In the genomic region with DNA sequence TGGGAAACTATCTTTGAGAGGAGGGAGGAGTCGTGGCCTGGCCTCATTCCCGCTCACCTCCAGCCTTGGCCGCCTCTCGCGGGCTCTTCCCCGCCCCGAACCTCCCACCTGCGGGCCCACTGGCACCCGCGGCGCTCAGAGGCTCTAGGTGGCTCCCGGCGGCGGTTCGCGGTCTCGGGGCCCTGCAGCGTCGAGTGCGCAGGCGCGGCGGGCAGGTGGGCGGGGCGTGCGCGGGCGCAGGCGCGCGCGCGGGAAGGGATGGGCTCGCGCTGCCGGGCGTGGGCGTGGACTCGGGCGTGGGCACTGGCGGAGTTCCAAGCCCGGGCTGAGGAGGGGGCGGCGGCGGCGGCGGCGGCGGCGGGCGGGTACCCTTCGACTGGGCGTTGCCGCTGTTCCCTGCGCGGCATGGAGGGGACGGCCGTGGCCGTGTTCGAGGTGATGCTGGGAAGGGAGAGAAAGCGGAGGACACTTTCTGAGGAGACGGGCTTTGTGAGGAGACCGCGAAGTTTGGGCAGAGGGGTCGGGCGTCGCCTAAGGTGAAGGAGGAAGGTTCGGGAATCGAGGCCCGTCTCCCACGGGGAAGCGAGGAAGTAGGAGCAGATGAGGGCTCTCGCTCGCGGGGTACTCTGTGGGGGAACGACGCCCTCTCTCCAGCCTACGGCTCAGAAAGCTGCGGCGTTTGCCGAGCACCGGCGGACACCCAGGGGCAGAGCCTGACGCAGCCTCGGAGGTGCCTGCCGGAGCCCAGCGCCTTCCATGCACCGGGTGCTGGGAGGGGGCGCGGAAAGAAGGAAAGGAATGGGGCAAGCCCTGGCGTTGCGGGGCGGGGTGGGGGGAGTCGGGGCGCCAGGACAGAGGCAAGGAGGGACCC, we compare ENCODE assay signal across 1 cellular context.
A peak's percentile ranks its signal among the peaks of the same experiment; 100 is the strongest.
TF ChIP-seq lines count a peak whose summit lies in the region.

No MANE protein-coding gene starts in this region.

TF ChIP-seq in HepG2, 621 proteins besides CTCF, POLR2A, EP300 and RAD21 (continued from another document and continues in another):
- TF ChIP-seq, protein P1, sequence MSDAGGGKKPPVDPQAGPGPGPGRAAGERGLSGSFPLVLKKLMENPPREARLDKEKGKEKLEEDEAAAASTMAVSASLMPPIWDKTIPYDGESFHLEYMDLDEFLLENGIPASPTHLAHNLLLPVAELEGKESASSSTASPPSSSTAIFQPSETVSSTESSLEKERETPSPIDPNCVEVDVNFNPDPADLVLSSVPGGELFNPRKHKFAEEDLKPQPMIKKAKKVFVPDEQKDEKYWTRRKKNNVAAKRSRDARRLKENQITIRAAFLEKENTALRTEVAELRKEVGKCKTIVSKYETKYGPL (CRISPR knock-in tag; IDR thresholded peaks at IDR 0.05): no peak
- TF ChIP-seq, protein P2, sequence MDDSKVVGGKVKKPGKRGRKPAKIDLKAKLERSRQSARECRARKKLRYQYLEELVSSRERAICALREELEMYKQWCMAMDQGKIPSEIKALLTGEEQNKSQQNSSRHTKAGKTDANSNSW (CRISPR knock-in tag; IDR thresholded peaks at IDR 0.05; ENCODE audit: borderline replicate concordance): no peak; the same call in 1 of the 2 replicates
- no peak for TF ChIP-seq EED (CRISPR knock-in tag; IDR thresholded peaks at IDR 0.05)
- peak; percentile 18 for TF ChIP-seq SKI (IDR thresholded peaks at IDR 0.05; ENCODE audit: partially characterized antibody)
- TF ChIP-seq BORCS8-MEF2B (CRISPR knock-in tag; IDR thresholded peaks at IDR 0.05): no peak; the same call in 1 of the 2 replicates
- 0 out of 2 replicates have a peak, but pooled peaks have one; percentile 13 for TF ChIP-seq HMG20A (CRISPR knock-in tag; IDR thresholded peaks at IDR 0.05; ENCODE audit: borderline replicate concordance)
- no peak for TF ChIP-seq HNRNPUL1 (IDR thresholded peaks at IDR 0.05; ENCODE audit: low read depth, low read length)
- TF ChIP-seq, protein P3, sequence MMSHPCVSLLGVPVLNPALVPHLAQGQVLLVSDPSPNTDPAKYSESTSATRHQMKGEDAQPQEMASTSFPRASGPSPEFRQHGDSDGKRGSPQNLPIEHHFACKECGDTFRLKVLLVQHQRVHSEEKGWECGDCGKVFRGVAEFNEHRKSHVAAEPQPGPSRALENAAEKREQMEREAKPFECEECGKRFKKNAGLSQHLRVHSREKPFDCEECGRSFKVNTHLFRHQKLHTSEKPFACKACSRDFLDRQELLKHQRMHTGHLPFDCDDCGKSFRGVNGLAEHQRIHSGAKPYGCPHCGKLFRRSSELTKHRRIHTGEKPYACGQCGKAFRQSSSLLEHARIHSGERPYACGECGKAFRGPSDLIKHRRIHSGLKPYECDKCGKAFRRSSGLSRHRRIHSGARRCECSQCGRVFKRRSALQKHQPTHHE (CRISPR knock-in tag; IDR thresholded peaks at IDR 0.05; ENCODE audit: borderline replicate concordance): 0 out of 2 replicates have a peak, but pooled peaks have one; percentile 61
- TF ChIP-seq, protein P4, sequence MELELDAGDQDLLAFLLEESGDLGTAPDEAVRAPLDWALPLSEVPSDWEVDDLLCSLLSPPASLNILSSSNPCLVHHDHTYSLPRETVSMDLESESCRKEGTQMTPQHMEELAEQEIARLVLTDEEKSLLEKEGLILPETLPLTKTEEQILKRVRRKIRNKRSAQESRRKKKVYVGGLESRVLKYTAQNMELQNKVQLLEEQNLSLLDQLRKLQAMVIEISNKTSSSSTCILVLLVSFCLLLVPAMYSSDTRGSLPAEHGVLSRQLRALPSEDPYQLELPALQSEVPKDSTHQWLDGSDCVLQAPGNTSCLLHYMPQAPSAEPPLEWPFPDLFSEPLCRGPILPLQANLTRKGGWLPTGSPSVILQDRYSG (CRISPR knock-in tag; IDR thresholded peaks at IDR 0.05): no peak
- no peak for TF ChIP-seq ZNF124 (CRISPR knock-in tag; IDR thresholded peaks at IDR 0.05)
- TF ChIP-seq, protein P5, sequence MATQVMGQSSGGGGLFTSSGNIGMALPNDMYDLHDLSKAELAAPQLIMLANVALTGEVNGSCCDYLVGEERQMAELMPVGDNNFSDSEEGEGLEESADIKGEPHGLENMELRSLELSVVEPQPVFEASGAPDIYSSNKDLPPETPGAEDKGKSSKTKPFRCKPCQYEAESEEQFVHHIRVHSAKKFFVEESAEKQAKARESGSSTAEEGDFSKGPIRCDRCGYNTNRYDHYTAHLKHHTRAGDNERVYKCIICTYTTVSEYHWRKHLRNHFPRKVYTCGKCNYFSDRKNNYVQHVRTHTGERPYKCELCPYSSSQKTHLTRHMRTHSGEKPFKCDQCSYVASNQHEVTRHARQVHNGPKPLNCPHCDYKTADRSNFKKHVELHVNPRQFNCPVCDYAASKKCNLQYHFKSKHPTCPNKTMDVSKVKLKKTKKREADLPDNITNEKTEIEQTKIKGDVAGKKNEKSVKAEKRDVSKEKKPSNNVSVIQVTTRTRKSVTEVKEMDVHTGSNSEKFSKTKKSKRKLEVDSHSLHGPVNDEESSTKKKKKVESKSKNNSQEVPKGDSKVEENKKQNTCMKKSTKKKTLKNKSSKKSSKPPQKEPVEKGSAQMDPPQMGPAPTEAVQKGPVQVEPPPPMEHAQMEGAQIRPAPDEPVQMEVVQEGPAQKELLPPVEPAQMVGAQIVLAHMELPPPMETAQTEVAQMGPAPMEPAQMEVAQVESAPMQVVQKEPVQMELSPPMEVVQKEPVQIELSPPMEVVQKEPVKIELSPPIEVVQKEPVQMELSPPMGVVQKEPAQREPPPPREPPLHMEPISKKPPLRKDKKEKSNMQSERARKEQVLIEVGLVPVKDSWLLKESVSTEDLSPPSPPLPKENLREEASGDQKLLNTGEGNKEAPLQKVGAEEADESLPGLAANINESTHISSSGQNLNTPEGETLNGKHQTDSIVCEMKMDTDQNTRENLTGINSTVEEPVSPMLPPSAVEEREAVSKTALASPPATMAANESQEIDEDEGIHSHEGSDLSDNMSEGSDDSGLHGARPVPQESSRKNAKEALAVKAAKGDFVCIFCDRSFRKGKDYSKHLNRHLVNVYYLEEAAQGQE (IDR thresholded peaks at IDR 0.05; ENCODE audit: borderline replicate concordance in 1 of 2, low read depth in 1 of 2, low read length in 2 of 2): no peak
- peak; percentile 57; the same call in 1 of the 2 replicates for TF ChIP-seq NR1H2 (CRISPR knock-in tag; IDR thresholded peaks at IDR 0.05; ENCODE audit: borderline replicate concordance, low read depth)
- TF ChIP-seq, protein P6, sequence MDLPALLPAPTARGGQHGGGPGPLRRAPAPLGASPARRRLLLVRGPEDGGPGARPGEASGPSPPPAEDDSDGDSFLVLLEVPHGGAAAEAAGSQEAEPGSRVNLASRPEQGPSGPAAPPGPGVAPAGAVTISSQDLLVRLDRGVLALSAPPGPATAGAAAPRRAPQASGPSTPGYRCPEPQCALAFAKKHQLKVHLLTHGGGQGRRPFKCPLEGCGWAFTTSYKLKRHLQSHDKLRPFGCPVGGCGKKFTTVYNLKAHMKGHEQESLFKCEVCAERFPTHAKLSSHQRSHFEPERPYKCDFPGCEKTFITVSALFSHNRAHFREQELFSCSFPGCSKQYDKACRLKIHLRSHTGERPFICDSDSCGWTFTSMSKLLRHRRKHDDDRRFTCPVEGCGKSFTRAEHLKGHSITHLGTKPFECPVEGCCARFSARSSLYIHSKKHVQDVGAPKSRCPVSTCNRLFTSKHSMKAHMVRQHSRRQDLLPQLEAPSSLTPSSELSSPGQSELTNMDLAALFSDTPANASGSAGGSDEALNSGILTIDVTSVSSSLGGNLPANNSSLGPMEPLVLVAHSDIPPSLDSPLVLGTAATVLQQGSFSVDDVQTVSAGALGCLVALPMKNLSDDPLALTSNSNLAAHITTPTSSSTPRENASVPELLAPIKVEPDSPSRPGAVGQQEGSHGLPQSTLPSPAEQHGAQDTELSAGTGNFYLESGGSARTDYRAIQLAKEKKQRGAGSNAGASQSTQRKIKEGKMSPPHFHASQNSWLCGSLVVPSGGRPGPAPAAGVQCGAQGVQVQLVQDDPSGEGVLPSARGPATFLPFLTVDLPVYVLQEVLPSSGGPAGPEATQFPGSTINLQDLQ (CRISPR knock-in tag; IDR thresholded peaks at IDR 0.05): peak; percentile 74; the same call in 1 of the 2 replicates
- peak; percentile 80 for TF ChIP-seq ESRRA (CRISPR knock-in tag; IDR thresholded peaks at IDR 0.05; ENCODE audit: low read depth)
- peak; percentile 74 for TF ChIP-seq ARNT2 (CRISPR knock-in tag; IDR thresholded peaks at IDR 0.05; ENCODE audit: low read depth)
- TF ChIP-seq RNF2 (conservative IDR thresholded peaks at IDR 0.05; ENCODE audit: low read depth): no peak
- no peak for TF ChIP-seq HOXA7 (CRISPR knock-in tag; IDR thresholded peaks at IDR 0.05)
- TF ChIP-seq TOE1 (CRISPR knock-in tag; IDR thresholded peaks at IDR 0.05): no peak
- TF ChIP-seq ZNF672 (CRISPR knock-in tag; IDR thresholded peaks at IDR 0.05): no peak
- TF ChIP-seq KLF13 (CRISPR knock-in tag; IDR thresholded peaks at IDR 0.05): no peak
- no peak for TF ChIP-seq EZH2 (conservative IDR thresholded peaks at IDR 0.05; ENCODE audit: low read depth, low read length)
- no peak for TF ChIP-seq HOXD1 (CRISPR knock-in tag; IDR thresholded peaks at IDR 0.05)
- TF ChIP-seq ZBTB42 (CRISPR knock-in tag; IDR thresholded peaks at IDR 0.05): no peak
- TF ChIP-seq, protein P7, sequence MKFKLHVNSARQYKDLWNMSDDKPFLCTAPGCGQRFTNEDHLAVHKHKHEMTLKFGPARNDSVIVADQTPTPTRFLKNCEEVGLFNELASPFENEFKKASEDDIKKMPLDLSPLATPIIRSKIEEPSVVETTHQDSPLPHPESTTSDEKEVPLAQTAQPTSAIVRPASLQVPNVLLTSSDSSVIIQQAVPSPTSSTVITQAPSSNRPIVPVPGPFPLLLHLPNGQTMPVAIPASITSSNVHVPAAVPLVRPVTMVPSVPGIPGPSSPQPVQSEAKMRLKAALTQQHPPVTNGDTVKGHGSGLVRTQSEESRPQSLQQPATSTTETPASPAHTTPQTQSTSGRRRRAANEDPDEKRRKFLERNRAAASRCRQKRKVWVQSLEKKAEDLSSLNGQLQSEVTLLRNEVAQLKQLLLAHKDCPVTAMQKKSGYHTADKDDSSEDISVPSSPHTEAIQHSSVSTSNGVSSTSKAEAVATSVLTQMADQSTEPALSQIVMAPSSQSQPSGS (CRISPR knock-in tag; IDR thresholded peaks at IDR 0.05): no peak
- no peak for TF ChIP-seq ZNF562 (CRISPR knock-in tag; IDR thresholded peaks at IDR 0.05; ENCODE audit: borderline replicate concordance)
- TF ChIP-seq IRX3 (CRISPR knock-in tag; IDR thresholded peaks at IDR 0.05; ENCODE audit: borderline replicate concordance, low read depth): no peak
- no peak for TF ChIP-seq SOX5 (CRISPR knock-in tag; IDR thresholded peaks at IDR 0.05; ENCODE audit: borderline replicate concordance)
- no peak; the same call in 1 of the 2 replicates for TF ChIP-seq ZNF33A (CRISPR knock-in tag; IDR thresholded peaks at IDR 0.05; ENCODE audit: borderline replicate concordance)
- TF ChIP-seq, protein P8, sequence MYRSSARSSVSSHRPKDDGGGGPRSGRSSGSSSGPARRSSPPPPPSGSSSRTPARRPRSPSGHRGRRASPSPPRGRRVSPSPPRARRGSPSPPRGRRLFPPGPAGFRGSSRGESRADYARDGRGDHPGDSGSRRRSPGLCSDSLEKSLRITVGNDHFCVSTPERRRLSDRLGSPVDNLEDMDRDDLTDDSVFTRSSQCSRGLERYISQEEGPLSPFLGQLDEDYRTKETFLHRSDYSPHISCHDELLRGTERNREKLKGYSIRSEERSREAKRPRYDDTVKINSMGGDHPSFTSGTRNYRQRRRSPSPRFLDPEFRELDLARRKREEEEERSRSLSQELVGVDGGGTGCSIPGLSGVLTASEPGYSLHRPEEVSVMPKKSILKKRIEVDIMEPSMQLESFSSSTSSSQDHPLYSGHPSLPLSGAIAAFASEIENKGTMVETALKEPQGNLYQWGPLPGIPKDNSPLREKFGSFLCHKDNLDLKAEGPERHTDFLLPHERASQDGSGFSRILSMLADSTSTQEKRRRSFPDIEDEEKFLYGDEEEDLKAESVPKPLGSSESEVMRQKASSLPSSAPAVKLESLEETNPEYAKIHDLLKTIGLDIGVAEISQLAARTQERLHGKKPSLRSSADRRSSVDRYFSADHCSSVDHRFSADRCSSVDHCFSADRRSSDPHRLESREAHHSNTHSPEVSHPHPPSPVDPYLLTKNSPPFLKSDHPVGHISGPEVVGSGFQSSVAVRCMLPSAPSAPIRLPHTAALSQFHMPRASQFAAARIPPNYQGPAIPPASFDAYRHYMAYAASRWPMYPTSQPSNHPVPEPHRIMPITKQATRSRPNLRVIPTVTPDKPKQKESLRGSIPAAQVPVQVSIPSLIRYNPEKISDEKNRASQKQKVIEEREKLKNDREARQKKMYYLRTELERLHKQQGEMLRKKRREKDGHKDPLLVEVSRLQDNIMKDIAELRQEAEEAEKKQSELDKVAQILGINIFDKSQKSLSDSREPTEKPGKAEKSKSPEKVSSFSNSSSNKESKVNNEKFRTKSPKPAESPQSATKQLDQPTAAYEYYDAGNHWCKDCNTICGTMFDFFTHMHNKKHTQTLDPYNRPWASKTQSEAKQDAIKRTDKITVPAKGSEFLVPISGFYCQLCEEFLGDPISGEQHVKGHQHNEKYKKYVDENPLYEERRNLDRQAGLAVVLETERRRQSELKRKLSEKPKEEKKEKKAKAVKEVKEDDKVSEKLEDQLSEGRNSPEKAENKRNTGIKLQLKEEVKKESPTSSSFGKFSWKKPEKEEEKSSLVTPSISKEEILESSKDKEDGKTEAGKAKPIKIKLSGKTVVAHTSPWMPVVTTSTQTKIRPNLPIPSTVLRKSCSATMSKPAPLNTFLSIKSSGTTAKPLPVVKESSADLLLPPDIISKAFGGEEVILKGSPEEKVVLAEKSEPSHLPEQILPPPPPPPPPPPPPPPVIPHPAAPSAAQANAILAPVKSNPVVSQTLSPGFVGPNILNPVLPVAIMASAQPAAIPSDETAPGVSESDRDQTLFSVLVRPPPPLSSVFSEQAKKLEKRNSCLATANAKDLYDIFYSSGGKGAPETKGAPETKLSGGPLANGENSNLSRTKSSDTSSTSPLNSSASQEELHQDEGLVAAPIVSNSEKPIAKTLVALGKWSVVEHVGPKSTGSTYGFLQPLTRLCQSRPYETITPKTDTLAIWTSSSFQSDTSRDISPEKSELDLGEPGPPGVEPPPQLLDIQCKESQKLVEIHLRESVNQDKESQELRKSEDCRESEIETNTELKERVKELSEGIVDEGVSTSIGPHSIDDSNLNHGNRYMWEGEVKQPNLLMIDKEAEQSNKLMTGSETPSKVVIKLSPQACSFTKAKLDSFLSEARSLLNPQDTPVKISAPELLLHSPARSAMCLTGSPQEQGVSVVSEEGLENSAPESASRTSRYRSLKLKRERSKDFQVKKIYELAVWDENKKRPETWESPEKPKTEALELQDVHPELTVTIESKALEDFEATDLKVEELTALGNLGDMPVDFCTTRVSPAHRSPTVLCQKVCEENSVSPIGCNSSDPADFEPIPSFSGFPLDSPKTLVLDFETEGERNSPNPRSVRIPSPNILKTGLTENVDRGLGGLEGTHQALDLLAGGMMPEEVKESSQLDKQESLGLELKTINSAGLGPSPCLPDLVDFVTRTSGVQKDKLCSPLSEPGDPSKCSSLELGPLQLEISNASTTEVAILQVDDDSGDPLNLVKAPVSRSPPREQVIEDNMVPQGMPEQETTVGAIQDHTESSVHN (CRISPR knock-in tag; IDR thresholded peaks at IDR 0.05): no peak
- TF ChIP-seq POLR2AphosphoS5 (IDR thresholded peaks at IDR 0.05; ENCODE audit: low read depth, low read length): peak; percentile 81
- no peak for TF ChIP-seq ZSCAN25 (CRISPR knock-in tag; IDR thresholded peaks at IDR 0.05)
- no peak for TF ChIP-seq ZNF143 (CRISPR knock-in tag; IDR thresholded peaks at IDR 0.05)
- no peak for TF ChIP-seq SMARCC2 (IDR thresholded peaks at IDR 0.05)
